9 cellular contexts compared by ENCODE assay signal in the genomic region with DNA sequence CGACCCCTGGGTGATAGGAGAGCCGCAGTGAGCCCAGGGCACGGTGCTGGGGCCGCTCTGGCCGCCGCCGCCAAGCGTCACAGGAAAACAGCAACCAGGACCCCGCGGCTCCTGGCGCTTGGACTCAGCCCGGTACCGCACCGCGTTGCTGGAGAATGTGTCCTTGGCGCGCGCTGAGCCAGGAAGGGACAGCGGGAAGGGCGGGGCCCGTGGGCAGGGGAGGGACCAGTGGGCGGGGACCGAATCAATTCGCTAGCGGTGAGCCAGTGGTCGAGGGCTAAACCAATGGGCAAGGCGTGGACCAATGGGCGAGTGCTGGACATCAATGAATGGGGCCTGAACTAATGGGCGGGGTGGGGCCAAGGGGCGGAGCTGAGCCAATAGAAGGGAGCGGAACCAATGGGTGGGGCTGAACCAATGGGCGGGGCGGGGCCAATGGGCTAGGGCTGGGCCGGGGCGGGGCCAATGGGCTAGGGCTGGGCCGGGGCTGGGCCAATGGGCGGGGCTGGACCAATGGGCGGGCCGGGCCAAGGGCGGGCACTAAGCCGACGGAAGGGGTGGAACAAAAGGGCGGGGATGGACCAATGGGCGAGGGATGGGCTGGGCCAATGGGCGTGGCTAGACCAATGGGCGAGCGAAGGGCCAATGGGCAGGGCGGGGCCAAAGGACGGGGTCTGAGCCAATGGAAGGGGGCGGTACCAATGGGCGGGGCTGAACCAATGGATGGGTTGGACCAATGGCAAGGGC. TPM values are rescaled to one million over a fixed set of nuclear protein-coding genes. Genes with fewer than 3 reads are reported as not detected.
A peak's percentile ranks its signal among the peaks of the same experiment; 100 is the strongest.
DNase-seq lines count a peak whose midpoint lies in the region; ATAC-seq, FAIRE-seq and TF ChIP-seq lines count a peak whose summit lies in the region.
"Had no signal": no experiment of that assay in that cellular context is flagged by ENCODE, and none has a peak within 500 bp of the region (broad histone marks: within the 10 kb centered on the region; RNA-seq: fewer than 3 reads in every experiment).

No MANE protein-coding gene starts in this region.

- peak; percentile 98 to 100 for TF ChIP-seq POLR2A in HepG2 (IDR thresholded peaks at IDR 0.05; ENCODE audit: insufficient read depth in 1 of 2, low read depth in 2 of 2, low read length in 2 of 2)

- peak; percentile 50; the same call in 1 of the 2 replicates for TF ChIP-seq RAD21 in HepG2 (CRISPR knock-in tag; IDR thresholded peaks at IDR 0.05)

- TF ChIP-seq CTCF in BE2C (IDR thresholded peaks at IDR 0.05; ENCODE audit: low read depth, low read length) (no peak), HepG2 (CRISPR knock-in tag; IDR thresholded peaks at IDR 0.05) (no peak)

- H3K9me3 ChIP-seq in BE2C = no peaks in the 10 kb centered on the region
- no peaks in the 10 kb centered on the region for H3K9me3 ChIP-seq in HepG2 (ENCODE audit: low read length)

- H3K4me2 ChIP-seq in HepG2 (ENCODE audit: low read depth, low read length) = peak overlapping the region; percentile 98

- CTCF ChIA-PET in HepG2 (lab: Yijun Ruan, JAX; ENCODE audit: low intra/inter-chr PET ratio, low total read pairs) = interaction anchor here (0.9 to 2.1 kb wide), 2 partner anchors 31 to 67 kb away, joined by 3 to 7 read pairs; no protein-coding TSS in a partner anchor

- H3K27ac ChIP-seq in HepG2 (ENCODE audit: extremely low read length, insufficient read depth, low read length) = peak overlapping the region; percentile 83

- peak; percentile 97 for FAIRE-seq in GM19239 (lab: Jason Lieb, UNC)
- FAIRE-seq in HepG2 (lab: Jason Lieb, UNC) = peak; percentile 86
- FAIRE-seq: colon had no signal

- in situ Hi-C loops in HepG2 (cut with HindIII; ENCODE audit: extremely low pct_ligation_motif_present, low pct_unique_long_range_greater_than_20kb) = no loop called here

- WGBS in HepG2 (ENCODE audit: low lambda C conversion rate) = 2% methylated on average over 38 of the region's 51 CpGs

- peaks cover 5% of the 10 kb centered on the region for H3K4me1 ChIP-seq in BE2C
- H3K4me1 ChIP-seq in HepG2 (ENCODE audit: insufficient read depth, low read length) = peaks cover 19% of the 10 kb centered on the region

- H3K27me3 ChIP-seq in BE2C = no peaks in the 10 kb centered on the region
- H3K27me3 ChIP-seq in HepG2 (ENCODE audit: control insufficient read depth in 1 of 2, insufficient read depth in 2 of 2, low read length in 2 of 2) = no peaks in the 10 kb centered on the region; a peak in 1 of 5 replicates

- peak overlapping the region; percentile 91 for H3K9ac ChIP-seq in HepG2 (ENCODE audit: insufficient read depth, low read depth, low read length)

- H3K4me3 ChIP-seq in BE2C (ENCODE audit: low read depth, low read length) (peak overlapping the region; percentile 83), HepG2 (replicated peaks in 1 of 3; ENCODE audit: insufficient read depth in 1 of 3, low read depth in 2 of 3, low read length in 3 of 3) (peak overlapping the region; percentile 82 to 96 (median 95))

- no peak; a peak in 1 of 4 replicates for TF ChIP-seq EP300 in HepG2 (IDR thresholded peaks at IDR 0.05; ENCODE audit: low read depth in 2 of 2, low read length in 2 of 2)
- no peak for TF ChIP-seq EP300 in HepG2 (CRISPR knock-in tag; IDR thresholded peaks at IDR 0.05; ENCODE audit: borderline replicate concordance)

- intact Hi-C loops in HepG2 (cut with micrococcal nuclease; ENCODE audit: unreplicated experiment) = loop anchor here (2.0 kb wide), 2 partner anchors 23 to 31 kb away; partner anchors contain the start of gene FLYWCH2

- peaks cover 2% of the 10 kb centered on the region for H3K79me2 ChIP-seq in HepG2 (ENCODE audit: insufficient read depth, low read length)

- DNase-seq in BE2C = peak; percentile 100
- peak; percentile 86 for DNase-seq in GM19239 (ENCODE audit: insufficient read length, low spot score)
- DNase-seq in NCI-H526 (lab: John Stamatoyannopoulos, UW) = peak; percentile 95 to 99
- DNase-seq in activated CD4-positive, alpha-beta T cell treated with anti-CD3 and anti-CD28 coated beads, Interleukin-2, amount 50 U/mL, for 24 hours (ENCODE audit: low read depth in 1 of 2, low spot score in 1 of 2) = peak; percentile 77 to 91
- DNase-seq in dermis blood vessel endothelial cell = peak; percentile 100
- peak; percentile 97 for DNase-seq in HepG2 (ENCODE audit: low spot score)
- peak; percentile 91 for DNase-seq in stimulated activated CD4-positive, alpha-beta T cell treated with anti-CD3 and anti-CD28 coated beads, Interleukin-4, amount 100 ng/mL, for 1 hour

- H4K20me1 ChIP-seq in HepG2 (ENCODE audit: insufficient read depth, low read length) = no peaks in the 10 kb centered on the region

- ATAC-seq in HG03442 (IDR thresholded peaks at IDR 0.05; ENCODE audit: unreplicated experiment) (peak; percentile 66), HepG2 (peak; percentile 81)

- H3K36me3 ChIP-seq in BE2C (no peaks in the 10 kb centered on the region), HepG2 (replicated peaks in 1 of 2; ENCODE audit: control insufficient read depth in 1 of 2, insufficient read depth in 2 of 2, low read length in 2 of 2) (no peaks in the 10 kb centered on the region)

- POLR2A ChIA-PET in HepG2 (lab: Yijun Ruan, JAX) = interaction anchor here (0.6 to 3.5 kb wide), 39 partner anchors 8 to 962 kb away, joined by 3 to 96 read pairs (median 4); partner anchors contain the start of genes FLYWCH2, HCFC1R1, MSRB1 and PKMYT1

- H2AFZ ChIP-seq in HepG2 (ENCODE audit: low read length) = no peak overlapping the region

- BruUV-seq in HepG2 (replicated peaks; lab: Mats Ljungman, UMichigan) = no TSS peak

RNA-seq across cellular contexts. Expression of gene FLYWCH1, which starts 6.3 kb away (rescaled TPM):
- polyA plus RNA-seq in BE2C (2012; ENCODE audit: insufficient read depth, insufficient read length, low read depth) = 30.6 TPM
- total RNA-seq in dermis blood vessel endothelial cell = 39.5 and 41.0 TPM in 2 replicates
- total RNA-seq in HepG2 (2016; rRNA removed; fragmentation: Illumina TruSeq; extraction: Trizol) = 9.9 and 12.4 TPM in 2 replicates
- 2.1 and 2.4 TPM in 2 replicates for total RNA-seq in HepG2 (2016; cell fraction: cytosol; rRNA removed; fragmentation: Illumina TruSeq; extraction: Trizol; ENCODE audit: low read depth)
- total RNA-seq in HepG2 (2016; cell fraction: insoluble cytoplasmic fraction; rRNA removed; fragmentation: Illumina TruSeq; extraction: Trizol) = 7.4 and 12.0 TPM in 2 replicates
- total RNA-seq in HepG2 (2016; cell fraction: membrane; rRNA removed; fragmentation: Illumina TruSeq; extraction: Trizol) = 5.7 and 6.7 TPM in 2 replicates
- 7.5 and 8.9 TPM in 2 replicates for total RNA-seq in HepG2 (2016; cell fraction: nucleus; rRNA removed; fragmentation: Illumina TruSeq; extraction: Trizol)
- polyA plus RNA-seq in HepG2 (2011; rRNA removed) = 7.3 and 11.3 TPM in 2 replicates
- polyA plus RNA-seq in HepG2 (2011; cell fraction: cytosol; rRNA removed) = 7.4 and 13.0 TPM in 2 replicates
- 19.4 and 20.7 TPM in 2 replicates for polyA plus RNA-seq in HepG2 (2011; cell fraction: nucleus; rRNA removed)
- 4.8 and 9.8 TPM in 2 replicates for polyA plus RNA-seq in HepG2 (2012)
- 1.4 and 1.7 TPM in 2 replicates for polyA plus RNA-seq in HepG2 (2016; cell fraction: cytosol; fragmentation: Illumina TruSeq; extraction: Trizol; ENCODE audit: low read depth)
- polyA plus RNA-seq in HepG2 (2016; cell fraction: insoluble cytoplasmic fraction; fragmentation: Illumina TruSeq; extraction: Trizol; ENCODE audit: low read depth) = 9.4 and 11.6 TPM in 2 replicates
- 5.2 and 5.3 TPM in 2 replicates for polyA plus RNA-seq in HepG2 (2016; cell fraction: membrane; fragmentation: Illumina TruSeq; extraction: Trizol; ENCODE audit: low read depth)
- polyA plus RNA-seq in HepG2 (2016; cell fraction: nucleus; fragmentation: Illumina TruSeq; extraction: Trizol; ENCODE audit: insufficient read depth, low read depth) = 18.2 and 22.5 TPM in 2 replicates
- polyA minus RNA-seq in HepG2 (2011; rRNA and poly(A)+ RNA removed; ENCODE audit: low replicate concordance) = 19.9 and 35.0 TPM in 2 replicates
- 6.9 and 10.6 TPM in 2 replicates for polyA minus RNA-seq in HepG2 (2011; cell fraction: cytosol; rRNA and poly(A)+ RNA removed)
- 6.5 and 7.6 TPM in 2 replicates for polyA minus RNA-seq in HepG2 (2011; cell fraction: nucleus; rRNA and poly(A)+ RNA removed)

RNA-seq across cellular contexts. Expression of gene FLYWCH2, which starts 22.4 kb away (rescaled TPM):
- 79.1 TPM for polyA plus RNA-seq in BE2C (2012; ENCODE audit: insufficient read depth, insufficient read length, low read depth)
- total RNA-seq in dermis blood vessel endothelial cell (36.0 and 72.2 TPM in 2 replicates), HepG2 (2016; rRNA removed; fragmentation: Illumina TruSeq; extraction: Trizol) (19.8 and 20.2 TPM in 2 replicates)
- total RNA-seq in HepG2 (2016; cell fraction: cytosol; rRNA removed; fragmentation: Illumina TruSeq; extraction: Trizol; ENCODE audit: low read depth) = 13.2 and 27.5 TPM in 2 replicates
- total RNA-seq in HepG2 (2016; cell fraction: insoluble cytoplasmic fraction; rRNA removed; fragmentation: Illumina TruSeq; extraction: Trizol) = 17.6 and 22.1 TPM in 2 replicates
- 15.1 and 28.9 TPM in 2 replicates for total RNA-seq in HepG2 (2016; cell fraction: membrane; rRNA removed; fragmentation: Illumina TruSeq; extraction: Trizol)
- total RNA-seq in HepG2 (2016; cell fraction: nucleus; rRNA removed; fragmentation: Illumina TruSeq; extraction: Trizol) = 7.3 and 8.3 TPM in 2 replicates
- polyA plus RNA-seq in HepG2 (2011; rRNA removed) = 16.9 and 17.3 TPM in 2 replicates
- polyA plus RNA-seq in HepG2 (2011; cell fraction: cytosol; rRNA removed) = 20.3 and 34.0 TPM in 2 replicates
- polyA plus RNA-seq in HepG2 (2011; cell fraction: nucleus; rRNA removed) = 18.3 and 20.0 TPM in 2 replicates
- 10.2 and 14.8 TPM in 2 replicates for polyA plus RNA-seq in HepG2 (2012)
- 15.2 and 26.7 TPM in 2 replicates for polyA plus RNA-seq in HepG2 (2016; cell fraction: cytosol; fragmentation: Illumina TruSeq; extraction: Trizol; ENCODE audit: low read depth)
- polyA plus RNA-seq in HepG2 (2016; cell fraction: insoluble cytoplasmic fraction; fragmentation: Illumina TruSeq; extraction: Trizol; ENCODE audit: low read depth) = 21.6 and 24.2 TPM in 2 replicates
- 15.5 and 29.2 TPM in 2 replicates for polyA plus RNA-seq in HepG2 (2016; cell fraction: membrane; fragmentation: Illumina TruSeq; extraction: Trizol; ENCODE audit: low read depth)
- polyA plus RNA-seq in HepG2 (2016; cell fraction: nucleus; fragmentation: Illumina TruSeq; extraction: Trizol; ENCODE audit: insufficient read depth, low read depth) = 16.2 and 16.3 TPM in 2 replicates
- polyA minus RNA-seq in HepG2 (2011; rRNA and poly(A)+ RNA removed; ENCODE audit: low replicate concordance) = 9.8 and 35.9 TPM in 2 replicates
- polyA minus RNA-seq in HepG2 (2011; cell fraction: cytosol; rRNA and poly(A)+ RNA removed) = 10.9 and 11.7 TPM in 2 replicates
- polyA minus RNA-seq in HepG2 (2011; cell fraction: nucleus; rRNA and poly(A)+ RNA removed) = 4.0 and 4.9 TPM in 2 replicates

RNA-seq across cellular contexts. Expression of gene PRSS22, which starts 47.4 kb away (rescaled TPM):
- not detected for polyA plus RNA-seq in BE2C (2012; ENCODE audit: insufficient read depth, insufficient read length, low read depth)
- total RNA-seq in dermis blood vessel endothelial cell = not detected in 2 replicates
- 0.24 TPM in 1 of 2 replicates, not detected in the other for total RNA-seq in HepG2 (2016; rRNA removed; fragmentation: Illumina TruSeq; extraction: Trizol)
- total RNA-seq in HepG2 (2016; cell fraction: cytosol; rRNA removed; fragmentation: Illumina TruSeq; extraction: Trizol; ENCODE audit: low read depth) = not detected in 2 replicates
- 0.15 TPM in 1 of 2 replicates, not detected in the other for total RNA-seq in HepG2 (2016; cell fraction: insoluble cytoplasmic fraction; rRNA removed; fragmentation: Illumina TruSeq; extraction: Trizol)
- total RNA-seq in HepG2 (2016; cell fraction: membrane; rRNA removed; fragmentation: Illumina TruSeq; extraction: Trizol) = not detected in 2 replicates
- not detected in 2 replicates for total RNA-seq in HepG2 (2016; cell fraction: nucleus; rRNA removed; fragmentation: Illumina TruSeq; extraction: Trizol)
- polyA plus RNA-seq in HepG2 (2011; rRNA removed) = 0.24 and 0.32 TPM in 2 replicates
- 0.26 and 0.27 TPM in 2 replicates for polyA plus RNA-seq in HepG2 (2011; cell fraction: cytosol; rRNA removed)
- polyA plus RNA-seq in HepG2 (2011; cell fraction: nucleus; rRNA removed) = 0.87 and 0.88 TPM in 2 replicates
- not detected in 2 replicates for polyA plus RNA-seq in HepG2 (2012)
- polyA plus RNA-seq in HepG2 (2016; cell fraction: cytosol; fragmentation: Illumina TruSeq; extraction: Trizol; ENCODE audit: low read depth) = not detected in 2 replicates
- not detected in 2 replicates for polyA plus RNA-seq in HepG2 (2016; cell fraction: insoluble cytoplasmic fraction; fragmentation: Illumina TruSeq; extraction: Trizol; ENCODE audit: low read depth)
- not detected in 2 replicates for polyA plus RNA-seq in HepG2 (2016; cell fraction: membrane; fragmentation: Illumina TruSeq; extraction: Trizol; ENCODE audit: low read depth)
- polyA plus RNA-seq in HepG2 (2016; cell fraction: nucleus; fragmentation: Illumina TruSeq; extraction: Trizol; ENCODE audit: insufficient read depth, low read depth) = 0.57 TPM in 1 of 2 replicates, not detected in the other
- polyA minus RNA-seq in HepG2 (2011; rRNA and poly(A)+ RNA removed; ENCODE audit: low replicate concordance) = 0.42 and 1.0 TPM in 2 replicates
- polyA minus RNA-seq in HepG2 (2011; cell fraction: cytosol; rRNA and poly(A)+ RNA removed) = not detected in 2 replicates
- polyA minus RNA-seq in HepG2 (2011; cell fraction: nucleus; rRNA and poly(A)+ RNA removed) = not detected in 2 replicates

RNA-seq across cellular contexts. Expression of gene KREMEN2, which starts 58.7 kb away (rescaled TPM):
- 9.3 TPM for polyA plus RNA-seq in BE2C (2012; ENCODE audit: insufficient read depth, insufficient read length, low read depth)
- not detected in 2 replicates for total RNA-seq in dermis blood vessel endothelial cell
- total RNA-seq in HepG2 (2016; rRNA removed; fragmentation: Illumina TruSeq; extraction: Trizol) = 0.51 and 1.2 TPM in 2 replicates
- total RNA-seq in HepG2 (2016; cell fraction: cytosol; rRNA removed; fragmentation: Illumina TruSeq; extraction: Trizol; ENCODE audit: low read depth) = not detected in 2 replicates
- 0.37 and 1.4 TPM in 2 replicates for total RNA-seq in HepG2 (2016; cell fraction: insoluble cytoplasmic fraction; rRNA removed; fragmentation: Illumina TruSeq; extraction: Trizol)
- 0.25 and 0.31 TPM in 2 replicates for total RNA-seq in HepG2 (2016; cell fraction: membrane; rRNA removed; fragmentation: Illumina TruSeq; extraction: Trizol)
- total RNA-seq in HepG2 (2016; cell fraction: nucleus; rRNA removed; fragmentation: Illumina TruSeq; extraction: Trizol) = 0.84 and 0.88 TPM in 2 replicates
- polyA plus RNA-seq in HepG2 (2011; rRNA removed) = 0.48 and 1.0 TPM in 2 replicates
- 0.50 and 1.1 TPM in 2 replicates for polyA plus RNA-seq in HepG2 (2011; cell fraction: cytosol; rRNA removed)
- 2.7 and 4.2 TPM in 2 replicates for polyA plus RNA-seq in HepG2 (2011; cell fraction: nucleus; rRNA removed)
- 0.37 and 0.42 TPM in 2 replicates for polyA plus RNA-seq in HepG2 (2012)
- polyA plus RNA-seq in HepG2 (2016; cell fraction: cytosol; fragmentation: Illumina TruSeq; extraction: Trizol; ENCODE audit: low read depth) = 0.07 and 0.14 TPM in 2 replicates
- 0.38 and 0.40 TPM in 2 replicates for polyA plus RNA-seq in HepG2 (2016; cell fraction: insoluble cytoplasmic fraction; fragmentation: Illumina TruSeq; extraction: Trizol; ENCODE audit: low read depth)
- 0.12 and 0.13 TPM in 2 replicates for polyA plus RNA-seq in HepG2 (2016; cell fraction: membrane; fragmentation: Illumina TruSeq; extraction: Trizol; ENCODE audit: low read depth)
- polyA plus RNA-seq in HepG2 (2016; cell fraction: nucleus; fragmentation: Illumina TruSeq; extraction: Trizol; ENCODE audit: insufficient read depth, low read depth) = 0.93 and 1.5 TPM in 2 replicates
- 0.33 and 0.68 TPM in 2 replicates for polyA minus RNA-seq in HepG2 (2011; rRNA and poly(A)+ RNA removed; ENCODE audit: low replicate concordance)
- polyA minus RNA-seq in HepG2 (2011; cell fraction: cytosol; rRNA and poly(A)+ RNA removed) = 0.49 and 0.62 TPM in 2 replicates
- not detected in 2 replicates for polyA minus RNA-seq in HepG2 (2011; cell fraction: nucleus; rRNA and poly(A)+ RNA removed)

Comparison
In these comparisons a context has a peak if more than half of its experiments do, and no peak if none do; other contexts are left out.
1. Peak in every context shown above with its lines: DNase-seq, ATAC-seq, H3K4me3 ChIP-seq and H3K27ac ChIP-seq.